Comparison of ENCODE assay signal across 11 cellular contexts in genomic region chr6:27333642-27334040, GRCh38. TPM values are rescaled to one million over a fixed set of nuclear protein-coding genes. Genes with fewer than 3 reads are reported as not detected.
DNase-seq lines count a peak whose midpoint lies in the region; ATAC-seq, FAIRE-seq and TF ChIP-seq lines count a peak whose summit lies in the region.
"Had no signal": no experiment of that assay in that cellular context is flagged by ENCODE, and none has a peak within 500 bp of the region (broad histone marks: within the 10 kb centered on the region; RNA-seq: fewer than 3 reads in every experiment).

No MANE protein-coding gene starts in this region.

- H3K9me3 ChIP-seq in SK-N-MC (ENCODE audit: low read depth, low read length), result no peaks in the 10 kb centered on the region
- no peaks in the 10 kb centered on the region for H3K9me3 ChIP-seq in smooth muscle cell (replicated peaks; ENCODE audit: low read depth)
- H3K9me3 ChIP-seq: BLaER1 had no signal

- no peak for FAIRE-seq in D721Med (lab: Jason Lieb, UNC)

- no peak overlapping the region for H3K27ac Mint-ChIP-seq in activated naive CD4-positive, alpha-beta T cell treated with anti-CD3 and anti-CD28 coated beads for 36 hours
- no peak overlapping the region for H3K27ac Mint-ChIP-seq in activated naive CD4-positive, alpha-beta T cell treated with anti-CD3 and anti-CD28 coated beads, Interleukin-2, amount 10 ng/mL, durations not matched to agents 7 days and 5 days

- no peaks in the 10 kb centered on the region for H3F3A ChIP-seq in smooth muscle cell (ENCODE audit: low read depth)

- WGBS in smooth muscle cell (ENCODE audit: low lambda C conversion rate), result 68% methylated on average over 3 of the region's 3 CpGs

- H3K36me3 ChIP-seq in SK-N-MC (ENCODE audit: insufficient read depth, low read length) (no peaks in the 10 kb centered on the region), smooth muscle cell (ENCODE audit: low read depth) (no peaks in the 10 kb centered on the region)
- H3K36me3 ChIP-seq: BLaER1 had no signal

- no peaks in the 10 kb centered on the region for H3K79me2 ChIP-seq in smooth muscle cell (ENCODE audit: low read depth)

- H3K9ac ChIP-seq in SK-N-MC (ENCODE audit: insufficient read length) (peak overlapping the region; percentile 70), smooth muscle cell (ENCODE audit: low read depth) (no peak overlapping the region)
- H3K9ac ChIP-seq: BLaER1 had no signal

- peak overlapping the region; percentile 83 for H2AFZ ChIP-seq in smooth muscle cell (ENCODE audit: low read depth)

- peak overlapping the region; percentile 81 for H3K4me3 Mint-ChIP-seq in activated naive CD4-positive, alpha-beta T cell treated with anti-CD3 and anti-CD28 coated beads for 36 hours
- H3K4me3 Mint-ChIP-seq in activated naive CD4-positive, alpha-beta T cell treated with anti-CD3 and anti-CD28 coated beads, Interleukin-2, amount 10 ng/mL, durations not matched to agents 7 days and 5 days, result no peak overlapping the region

- peaks cover 3% of the 10 kb centered on the region for H3K9me3 Mint-ChIP-seq in activated naive CD4-positive, alpha-beta T cell treated with anti-CD3 and anti-CD28 coated beads for 36 hours
- peaks cover 3% of the 10 kb centered on the region for H3K9me3 Mint-ChIP-seq in activated naive CD4-positive, alpha-beta T cell treated with anti-CD3 and anti-CD28 coated beads, Interleukin-2, amount 10 ng/mL, durations not matched to agents 7 days and 5 days

- CTCF ChIA-PET in activated naive CD4-positive, alpha-beta T cell treated with anti-CD3 and anti-CD28 coated beads for 36 hours (lab: Charles Lee), result interaction anchor here (0.6 kb wide), 1 partner anchor 157 kb away, joined by 3 read pairs; no protein-coding TSS in a partner anchor
- CTCF ChIA-PET in activated naive CD4-positive, alpha-beta T cell treated with anti-CD3 and anti-CD28 coated beads, Interleukin-2, amount 10 ng/mL, durations not matched to agents 7 days and 5 days (lab: Charles Lee), result interaction anchor here (1.4 to 1.5 kb wide), 2 partner anchors 12 to 21 kb away, joined by 4 to 5 read pairs; no protein-coding TSS in a partner anchor

- H3K4me3 ChIP-seq in SK-N-MC (peak overlapping the region; percentile 97), fibroblast of pulmonary artery (replicated peaks; ENCODE audit: low read depth, low read length) (peak overlapping the region; percentile 52), smooth muscle cell (peak overlapping the region; percentile 59)
- H3K4me3 ChIP-seq: BLaER1 had no signal

- no peak for DNase-seq in activated naive CD4-positive, alpha-beta T cell treated with anti-CD3 and anti-CD28 coated beads for 36 hours
- no peak for DNase-seq in activated naive CD4-positive, alpha-beta T cell treated with anti-CD3 and anti-CD28 coated beads, Interleukin-2, amount 10 ng/mL, durations not matched to agents 7 days and 5 days
- DNase-seq in SK-N-MC (ENCODE audit: low read depth, low spot score) (no peak), fibroblast of pulmonary artery (ENCODE audit: low read depth) (no peak), smooth muscle cell (lab: John Stamatoyannopoulos, UW; ENCODE audit: unreplicated experiment) (no peak), D721Med (ENCODE audit: insufficient read length, low spot score) (no peak), pons (ENCODE audit: low spot score) (no peak)

- no peaks in the 10 kb centered on the region for H4K20me1 ChIP-seq in smooth muscle cell (ENCODE audit: low read depth)
- H4K20me1 ChIP-seq: BLaER1 had no signal

- peaks cover 5% of the 10 kb centered on the region for H3K4me1 ChIP-seq in smooth muscle cell (ENCODE audit: low read depth)
- H3K4me1 ChIP-seq: BLaER1 had no signal

- ATAC-seq in HG03342 (IDR thresholded peaks at IDR 0.05; ENCODE audit: unreplicated experiment), result no peak

- H3K27me3 ChIP-seq in smooth muscle cell (ENCODE audit: low read depth), result no peaks in the 10 kb centered on the region
- H3K27me3 ChIP-seq: BLaER1 had no signal

- H3K27ac ChIP-seq in SK-N-MC (no peak overlapping the region), smooth muscle cell (ENCODE audit: low read depth) (no peak overlapping the region)
- H3K27ac ChIP-seq: BLaER1, epithelial cell of prostate had no signal

- peaks cover 33% of the 10 kb centered on the region for H3K27me3 Mint-ChIP-seq in activated naive CD4-positive, alpha-beta T cell treated with anti-CD3 and anti-CD28 coated beads for 36 hours (ENCODE audit: low read depth)
- peaks cover 35% of the 10 kb centered on the region for H3K27me3 Mint-ChIP-seq in activated naive CD4-positive, alpha-beta T cell treated with anti-CD3 and anti-CD28 coated beads, Interleukin-2, amount 10 ng/mL, durations not matched to agents 7 days and 5 days

- H3K4me1 Mint-ChIP-seq in activated naive CD4-positive, alpha-beta T cell treated with anti-CD3 and anti-CD28 coated beads for 36 hours (ENCODE audit: low read depth), result peaks cover 5% of the 10 kb centered on the region
- H3K4me1 Mint-ChIP-seq in activated naive CD4-positive, alpha-beta T cell treated with anti-CD3 and anti-CD28 coated beads, Interleukin-2, amount 10 ng/mL, durations not matched to agents 7 days and 5 days, result peaks cover 10% of the 10 kb centered on the region

- intact Hi-C loops in activated naive CD4-positive, alpha-beta T cell treated with anti-CD3 and anti-CD28 coated beads for 36 hours (cut with micrococcal nuclease), result loop anchor here (2.0 kb wide), 1 partner anchor 139 kb away; the partner anchor contains the start of gene ZNF184

- TF ChIP-seq CTCF in fibroblast of pulmonary artery (IDR thresholded peaks at IDR 0.05; ENCODE audit: low read length, missing control alignments) (no peak), smooth muscle cell (IDR thresholded peaks at IDR 0.05; ENCODE audit: borderline replicate concordance, insufficient read depth, poor library complexity, severe bottlenecking) (no peak), D721Med (IDR thresholded peaks at IDR 0.05; ENCODE audit: insufficient read depth, missing control alignments) (no peak)

- peak overlapping the region; percentile 88 for H3K4me2 ChIP-seq in smooth muscle cell
- H3K4me2 ChIP-seq: BLaER1 had no signal

- no peaks in the 10 kb centered on the region for H3K36me3 Mint-ChIP-seq in activated naive CD4-positive, alpha-beta T cell treated with anti-CD3 and anti-CD28 coated beads for 36 hours (ENCODE audit: low read depth)
- no peaks in the 10 kb centered on the region for H3K36me3 Mint-ChIP-seq in activated naive CD4-positive, alpha-beta T cell treated with anti-CD3 and anti-CD28 coated beads, Interleukin-2, amount 10 ng/mL, durations not matched to agents 7 days and 5 days

RNA-seq across cellular contexts. Expression of gene POM121L2, which starts 21.6 kb away (rescaled TPM):
- total RNA-seq in activated naive CD4-positive, alpha-beta T cell treated with anti-CD3 and anti-CD28 coated beads for 36 hours, result not detected
- not detected in 2 replicates for total RNA-seq in smooth muscle cell
- not detected in 2 replicates for polyA plus RNA-seq in smooth muscle cell
- total RNA-seq: liver had no signal
- polyA plus RNA-seq: liver had no signal

RNA-seq across cellular contexts. Expression of gene ZNF391, which starts 54.9 kb away (rescaled TPM):
- 1 to 10 TPM; 3.1 to 3.3 TPM for total RNA-seq in activated naive CD4-positive, alpha-beta T cell treated with anti-CD3 and anti-CD28 coated beads for 36 hours
- total RNA-seq in smooth muscle cell, result 6.4 and 11.8 TPM in 2 replicates
- polyA plus RNA-seq in smooth muscle cell, result 5.4 and 8.2 TPM in 2 replicates
